Comparison of ENCODE assay signal across 8 cellular contexts in genomic region chr4:118270492-118270891, GRCh38.
DNase-seq lines count a peak whose midpoint lies in the region; ATAC-seq, FAIRE-seq and TF ChIP-seq lines count a peak whose summit lies in the region.

No MANE protein-coding gene starts in this region.

- ATAC-seq in GM12878 (peak; percentile 73), left lobe of liver (peak; percentile 61)

- no peak overlapping the region for H3K27ac ChIP-seq in HEK293 (ENCODE audit: extremely low read depth, low read depth, low read length)
- H3K27ac ChIP-seq in GM12878 (ENCODE audit: control insufficient read depth, insufficient read depth): no peak overlapping the region

- POLR2A ChIA-PET in HEK293 (lab: Yijun Ruan, JAX) (no interaction called here), GM12878 (lab: Charles Lee) (interaction anchor here (1.0 kb wide), 1 partner anchor 10 kb away, joined by 3 read pairs; no protein-coding TSS in a partner anchor)

- no peak for TF ChIP-seq EP300 in GM12878 (IDR thresholded peaks at IDR 0.05; ENCODE audit: borderline replicate concordance in 1 of 2, control insufficient read depth in 1 of 2, low read depth in 2 of 2, low read length in 2 of 2)

- intact Hi-C loops in GM12878 (cut with micrococcal nuclease; ENCODE audit: unreplicated experiment) (loop anchor here (1.0 kb wide), 1 partner anchor 193 kb away; no protein-coding TSS in a partner anchor), lower leg skin (cut with DNase I; ENCODE audit: low total_unique reads) (no loop called here)

- no peak for FAIRE-seq in GM12878 (lab: Jason Lieb, UNC)

- peak; percentile 55 for TF ChIP-seq RAD21 in GM12878 (IDR thresholded peaks at IDR 0.05; ENCODE audit: insufficient read depth, low read depth, low read length)

- no peaks in the 10 kb centered on the region for H3K79me2 ChIP-seq in GM12878 (ENCODE audit: control insufficient read depth, insufficient read depth, low read length)

- H2AFZ ChIP-seq in GM12878 (ENCODE audit: control insufficient read depth, low read depth, low read length): no peak overlapping the region

- H4K20me1 ChIP-seq in GM12878 (ENCODE audit: control insufficient read depth, insufficient read depth): no peaks in the 10 kb centered on the region

- BruUV-seq in GM12878 (replicated peaks; lab: Mats Ljungman, UMichigan): no TSS peak

- in situ Hi-C loops in GM12878 (cut with MboI): loop anchor here (5.0 to 25.0 kb wide), 3 partner anchors 193 to 1908 kb away; no protein-coding TSS in a partner anchor

- H3K27me3 ChIP-seq in GM12878 (replicated peaks in 1 of 2; ENCODE audit: control insufficient read depth in 2 of 2, insufficient read depth in 2 of 2, low read length in 1 of 2): no peaks in the 10 kb centered on the region

- RAD21 ChIA-PET in GM12878 (lab: Charles Lee; ENCODE audit: unreplicated experiment): interaction anchor here (1.0 kb wide), 1 partner anchor 83 kb away, joined by 3 read pairs; the partner anchor contains the start of gene PRSS12

- H3K36me3 ChIP-seq in HEK293 (ENCODE audit: control insufficient read depth in 2 of 2, insufficient read depth in 1 of 2, low read length in 2 of 2) (no peaks in the 10 kb centered on the region), GM12878 (ENCODE audit: control insufficient read depth in 2 of 2, insufficient read depth in 2 of 2, low read length in 1 of 2) (no peaks in the 10 kb centered on the region)

- no peaks in the 10 kb centered on the region for H3K9me3 ChIP-seq in HEK293 (ENCODE audit: control insufficient read depth, insufficient read depth, low read depth, low read length)
- H3K9me3 ChIP-seq in GM12878 (replicated peaks; ENCODE audit: control insufficient read depth, insufficient read depth, low read length): no peaks in the 10 kb centered on the region

- SMC1A ChIA-PET in GM12878 (lab: Charles Lee; ENCODE audit: uncharacterized antibody, unreplicated experiment): interaction anchor here (0.7 to 1.4 kb wide), 6 partner anchors 9 to 194 kb away, joined by 3 to 5 read pairs (median 3); no protein-coding TSS in a partner anchor

- DNase-seq in NCI-H510A treated with DMSO at 0.1 percent for 48 hours (lab: John Stamatoyannopoulos, UW) (peak; percentile 64), NCI-H510A (lab: John Stamatoyannopoulos, UW) (no peak), NCI-H2029 treated with DMSO at 0.1 percent for 48 hours (lab: John Stamatoyannopoulos, UW) (peak; percentile 43), GM12878 (ENCODE audit: low read depth, low spot score) (no peak), left lobe of liver (ENCODE audit: low spot score) (no peak), lower leg skin (ENCODE audit: low spot score in 2 of 2) (no peak)
- DNase-seq in activated effector memory CD4-positive, alpha-beta T cell treated with anti-CD3 and anti-CD28 coated beads, Interleukin-2, amount 50 U/mL, for 16 hours: no peak

- H3K4me3 ChIP-seq in HEK293 (ENCODE audit: low read depth, low read length): no peak overlapping the region
- H3K4me3 ChIP-seq in GM12878: no peak overlapping the region
- no peak overlapping the region for H3K4me3 ChIP-seq in lower leg skin (ENCODE audit: low read depth, poor library complexity, severe bottlenecking)

- H3K9ac ChIP-seq in GM12878 (ENCODE audit: control insufficient read depth, insufficient read depth, low read length): no peak overlapping the region

- no peaks in the 10 kb centered on the region for H3K4me1 ChIP-seq in HEK293 (ENCODE audit: control insufficient read depth, insufficient read depth, low read length)
- no peaks in the 10 kb centered on the region for H3K4me1 ChIP-seq in GM12878 (ENCODE audit: control insufficient read depth, insufficient read depth, low read length)

- no peak for TF ChIP-seq CTCF in HEK293 (tag by site-specific recombination; IDR thresholded peaks at IDR 0.05)
- TF ChIP-seq CTCF in GM12878 (IDR thresholded peaks at IDR 0.05 in 2 of 3, conservative IDR thresholded peaks at IDR 0.05 in 1 of 3; ENCODE audit: control insufficient read depth in 2 of 3, extremely low read depth in 1 of 3, insufficient read depth in 1 of 3, low read depth in 3 of 3, low read length in 3 of 3): peak; percentile 30 to 61 (median 59); a peak in 4 of 6 replicates
- no peak for TF ChIP-seq CTCF in lower leg skin (IDR thresholded peaks at IDR 0.05)

- TF ChIP-seq POLR2A in GM12878 (IDR thresholded peaks at IDR 0.05; ENCODE audit: low read depth, low read length): no peak
- TF ChIP-seq POLR2A in lower leg skin (IDR thresholded peaks at IDR 0.05): no peak

- H3K4me2 ChIP-seq in GM12878 (ENCODE audit: control insufficient read depth, insufficient read depth): no peak overlapping the region

- CTCF ChIA-PET in HEK293 (lab: Yijun Ruan, JAX): interaction anchor here (0.7 to 1.1 kb wide), 3 partner anchors 9 to 60 kb away, joined by 3 read pairs; no protein-coding TSS in a partner anchor
- CTCF ChIA-PET in GM12878 (lab: Yijun Ruan, JAX): interaction anchor here (0.7 to 2.1 kb wide), 13 partner anchors 10 to 1912 kb away, joined by 3 to 12 read pairs (median 3); partner anchors contain the start of gene PRSS12

- 3% methylated on average over 2 of the region's 2 CpGs for WGBS in GM12878 (ENCODE audit: insufficient coverage, insufficient replicate concordance, low lambda C conversion rate, missing lambda C conversion rate)
- WGBS in lower leg skin, 2 donors: 1 to 4% methylated on average over 2 of the region's 2 CpGs

TF ChIP-seq in HEK293, 187 proteins besides CTCF, POLR2A, EP300 and RAD21:
- TF ChIP-seq ZNF223 (tag by site-specific recombination; IDR thresholded peaks at IDR 0.05): no peak
- peak; percentile 70 for TF ChIP-seq ZNF654 (tag by site-specific recombination; IDR thresholded peaks at IDR 0.05; ENCODE audit: low read depth)

TF ChIP-seq in GM12878, 131 proteins besides CTCF, POLR2A, EP300 and RAD21:
- TF ChIP-seq SMC3 (IDR thresholded peaks at IDR 0.05; ENCODE audit: borderline replicate concordance, low read length) (peak; percentile 32; the same call in 1 of the 2 replicates), SKIL (IDR thresholded peaks at IDR 0.05; ENCODE audit: low read depth, poor library complexity, severe bottlenecking) (no peak)

Comparison
In these comparisons a context has a peak if more than half of its experiments do, and no peak if none do; other contexts are left out.
1. DNase-seq: peak in NCI-H510A treated with DMSO at 0.1 percent for 48 hours (single experiment) and NCI-H2029 treated with DMSO at 0.1 percent for 48 hours (single experiment); none in NCI-H510A (single experiment), GM12878 (single experiment), left lobe of liver (single experiment), lower leg skin (0 of 2) and activated effector memory CD4-positive, alpha-beta T cell treated with anti-CD3 and anti-CD28 coated beads, Interleukin-2, amount 50 U/mL, for 16 hours (single experiment).
2. CTCF ChIP-seq: peak in GM12878 (3 of 3); none in HEK293 (single experiment) and lower leg skin (0 of 3).